29 cellular contexts compared by ENCODE assay signal in genomic region chr2:24566209-24566608, GRCh38.
"Had no signal": no experiment of that assay in that cellular context is flagged by ENCODE, and none has a peak within 500 bp of the region (broad histone marks: within the 10 kb centered on the region; RNA-seq: fewer than 3 reads in every experiment).

No MANE protein-coding gene starts in this region.

- H2AFZ ChIP-seq: neural progenitor cell, parathyroid adenoma had no signal

- DNase-seq: immature natural killer cell; left colon; left lung; mesendoderm; naive B cell; natural killer cell; nephron progenitor cell; occipital lobe; psoas muscle; right lobe of liver; stimulated activated CD4-positive, alpha-beta T cell treated with anti-CD3 and anti-CD28 coated beads, Interleukin-1b, Interleukin-23, amount 100 ng/mL, for 48 hours; stimulated activated CD4-positive, alpha-beta T cell treated with anti-CD3 and anti-CD28 coated beads, Interleukin-2, amount 100 ng/mL, for 48 hours; stimulated activated CD4-positive, alpha-beta T cell treated with anti-CD3 and anti-CD28 coated beads, Interleukin-4, amount 100 ng/mL, for 4 hours; stimulated activated CD8-positive, alpha-beta memory T cell treated with anti-CD3 and anti-CD28 coated beads, Interleukin-4, amount 100 ng/mL, for 48 hours; stimulated activated naive B cell treated with anti-CD40 and anti-IgM and Interleukin-4, amounts not matched to agents 10 μg/mL and 1 μg/mL and 100 μg/mL, for 72 hours; stimulated activated naive CD8-positive, alpha-beta T cell treated with anti-CD3 and anti-CD28 coated beads, Interleukin-15, Interleukin-2, amounts not matched to agents 100 U/mL and 50 U/mL, for 24 hours; stomach; testis; thyroid gland; transverse colon had no signal

- H3K27ac ChIP-seq: left lung, neural progenitor cell, neutrophil, parathyroid adenoma, psoas muscle, right lobe of liver, stomach, testis, thyroid gland, transverse colon, upper lobe of left lung, vagina had no signal

- H3K36me3 ChIP-seq: neural progenitor cell, right lobe of liver, thyroid gland, transverse colon had no signal

- H3K9me3 ChIP-seq: neutrophil, psoas muscle, right lobe of liver, testis, thyroid gland, transverse colon, upper lobe of left lung, vagina had no signal

- H3K4me2 ChIP-seq: neural progenitor cell, smooth muscle cell had no signal

- H3K4me1 ChIP-seq: neural progenitor cell, right lobe of liver, testis had no signal

- H3K9ac ChIP-seq: neural progenitor cell, parathyroid adenoma had no signal

- ATAC-seq: left colon; left lung; natural killer cell; psoas muscle; stimulated activated naive B cell treated with anti-CD40 and anti-IgM and Interleukin-4, amounts not matched to agents 10 μg/mL and 1 μg/mL and 100 μg/mL, for 72 hours; stimulated activated naive CD8-positive, alpha-beta T cell treated with anti-CD3 and anti-CD28 coated beads, Interleukin-15, Interleukin-2, amounts not matched to agents 100 U/mL and 50 U/mL, for 24 hours had no signal

- H3K27me3 ChIP-seq: left lung, neural progenitor cell, neutrophil, right lobe of liver, stomach, testis, thyroid gland, transverse colon, upper lobe of left lung, vagina had no signal

- H3K4me3 ChIP-seq: left lung, lung, neural progenitor cell, psoas muscle, right lobe of liver, smooth muscle cell, stomach, testis, thyroid gland, transverse colon, upper lobe of left lung, vagina had no signal

- FAIRE-seq: islet of Langerhans, kidney had no signal
